Comparison of ENCODE assay signal across 1 cellular context in the genomic region with DNA sequence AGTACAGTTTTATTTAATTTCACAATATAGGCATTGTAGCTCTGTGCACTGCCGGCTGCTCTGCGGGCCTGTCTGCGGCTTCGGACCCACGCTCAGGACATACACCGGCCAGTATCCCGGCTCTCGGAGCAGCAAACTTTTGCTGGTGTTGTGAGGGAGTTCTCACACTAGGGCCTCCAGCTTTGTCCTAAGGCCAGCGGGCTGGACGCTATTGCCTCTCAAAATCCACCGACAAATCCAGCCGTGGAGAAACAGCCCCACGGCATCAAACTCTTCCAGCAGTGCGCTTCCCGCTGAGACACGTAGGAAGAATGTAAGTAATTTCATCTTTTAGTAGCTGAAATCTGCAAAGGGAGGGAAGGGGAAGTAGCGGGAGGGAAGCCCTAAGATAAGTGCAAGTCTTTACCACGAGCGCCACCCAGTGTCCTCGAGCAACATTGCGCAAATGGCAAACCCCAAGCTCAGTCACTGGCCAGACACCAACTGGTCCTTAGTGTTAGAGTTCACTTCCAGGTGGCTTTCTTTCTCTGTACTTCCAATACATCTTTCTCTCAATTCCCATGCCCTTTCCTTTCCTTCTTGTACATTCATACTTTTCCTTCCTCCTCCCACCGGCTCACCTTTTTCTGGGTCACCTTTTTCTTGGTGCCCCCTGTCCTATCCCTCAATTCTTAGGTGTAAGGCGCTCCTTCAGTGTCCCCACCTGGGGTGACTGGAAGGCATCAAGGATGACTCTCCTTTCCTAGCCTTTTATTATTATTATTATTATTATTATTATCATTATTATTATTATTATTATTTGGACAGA.
TF ChIP-seq lines count a peak whose summit lies in the region.

No MANE protein-coding gene starts in this region.

TF ChIP-seq in SK-N-SH treated with all-trans-retinoic acid at 6 μM for 48 hours, 23 proteins besides CTCF, POLR2A, EP300 and RAD21 (continued from another document):
- no peak for TF ChIP-seq CSDC2 (CRISPR knock-in tag; IDR thresholded peaks at IDR 0.05)
- no peak for TF ChIP-seq SNAI2 (CRISPR knock-in tag; IDR thresholded peaks at IDR 0.05)
- no peak for TF ChIP-seq BACH2 (CRISPR knock-in tag; IDR thresholded peaks at IDR 0.05; ENCODE audit: borderline replicate concordance)
